In the genomic region with DNA sequence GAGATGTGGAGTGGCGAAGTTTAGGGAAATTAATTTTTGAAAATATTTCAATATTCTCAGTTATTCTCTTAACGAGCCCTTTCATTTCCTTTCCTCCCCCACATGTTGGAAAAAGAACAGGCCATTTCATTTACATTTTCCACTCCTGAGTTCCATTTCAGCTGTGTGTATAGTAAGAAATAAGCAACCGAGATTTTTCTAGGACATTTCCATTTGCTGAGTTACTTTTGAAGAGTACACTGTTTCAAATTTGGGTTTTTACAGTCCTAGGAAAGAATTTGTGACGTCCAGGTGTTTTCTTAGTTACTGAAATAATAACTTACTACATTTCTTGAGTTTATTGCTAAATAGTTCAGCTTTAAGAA, we compare ENCODE assay signal across 8 cellular contexts. TPM values are rescaled to one million over a fixed set of nuclear protein-coding genes. Genes with fewer than 3 reads are reported as not detected.
DNase-seq lines count a peak whose midpoint lies in the region; ATAC-seq and TF ChIP-seq lines count a peak whose summit lies in the region.

No MANE protein-coding gene starts in this region.

- H3K4me3 ChIP-seq in body of pancreas (peak overlapping the region; percentile 47 to 88), lung (peak overlapping the region; percentile 78), upper lobe of left lung (peak overlapping the region; percentile 59 to 94 (median 91))

- peak overlapping the region; percentile 98 for H3K27ac Mint-ChIP-seq in activated naive CD4-positive, alpha-beta T cell treated with anti-CD3 and anti-CD28 coated beads, Interleukin-2, amount 10 ng/mL, durations not matched to agents 7 days and 5 days

- H3K4me1 Mint-ChIP-seq in activated naive CD4-positive, alpha-beta T cell treated with anti-CD3 and anti-CD28 coated beads, Interleukin-2, amount 10 ng/mL, durations not matched to agents 7 days and 5 days: peaks cover 51% of the 10 kb centered on the region

- H3K27me3 Mint-ChIP-seq in activated naive CD4-positive, alpha-beta T cell treated with anti-CD3 and anti-CD28 coated beads, Interleukin-2, amount 10 ng/mL, durations not matched to agents 7 days and 5 days: peaks cover 5% of the 10 kb centered on the region

- H3K4me3 Mint-ChIP-seq in activated naive CD4-positive, alpha-beta T cell treated with anti-CD3 and anti-CD28 coated beads, Interleukin-2, amount 10 ng/mL, durations not matched to agents 7 days and 5 days: peak overlapping the region; percentile 94

- peaks cover 31% of the 10 kb centered on the region for H3K4me1 ChIP-seq in body of pancreas
- peaks cover 2 to 21% of the 10 kb centered on the region in 2 donors for H3K4me1 ChIP-seq in lung (ENCODE audit: control insufficient read depth in 2 of 2, insufficient read depth in 2 of 2, low read length in 2 of 2)
- peaks cover 25 to 46% (median 41%) of the 10 kb centered on the region in 4 donors for H3K4me1 ChIP-seq in upper lobe of left lung

- CTCF ChIA-PET in activated naive CD4-positive, alpha-beta T cell treated with anti-CD3 and anti-CD28 coated beads, Interleukin-2, amount 10 ng/mL, durations not matched to agents 7 days and 5 days (lab: Charles Lee): interaction anchor here (1.1 to 1.2 kb wide), 2 partner anchors 11 to 46 kb away, joined by 3 read pairs; no protein-coding TSS in a partner anchor

- peaks cover 33% of the 10 kb centered on the region for H3K36me3 Mint-ChIP-seq in activated naive CD4-positive, alpha-beta T cell treated with anti-CD3 and anti-CD28 coated beads, Interleukin-2, amount 10 ng/mL, durations not matched to agents 7 days and 5 days

- TF ChIP-seq CTCF in body of pancreas (IDR thresholded peaks at IDR 0.05) (peak in 1 of 7 experiments; percentile 2), lung (IDR thresholded peaks at IDR 0.05; ENCODE audit: control extremely low read depth, extremely low read depth) (no peak), upper lobe of left lung (IDR thresholded peaks at IDR 0.05) (no peak)

- DNase-seq in activated naive CD4-positive, alpha-beta T cell treated with anti-CD3 and anti-CD28 coated beads, Interleukin-2, amount 10 ng/mL, durations not matched to agents 7 days and 5 days: no peak
- DNase-seq in activated naive CD4-positive, alpha-beta T cell treated with Interleukin-2 at 50 U/mL for 16 hours: no peak
- DNase-seq in body of pancreas: no peak
- no peak for DNase-seq in lung (ENCODE audit: low spot score)
- no peak for DNase-seq in upper lobe of left lung
- DNase-seq in 8988T: no peak
- no peak for DNase-seq in HuH-7 (ENCODE audit: low spot score)

- WGBS in body of pancreas, 2 donors: 1% methylated on average over 4 of the region's 4 CpGs
- 0% methylated on average over 4 of the region's 4 CpGs for WGBS in lung, 2 donors
- 2% methylated on average over 4 of the region's 4 CpGs for WGBS in upper lobe of left lung, 2 donors

- TF ChIP-seq EP300 in upper lobe of left lung (IDR thresholded peaks at IDR 0.05): no peak

- TF ChIP-seq POLR2A in body of pancreas (IDR thresholded peaks at IDR 0.05) (no peak), upper lobe of left lung (IDR thresholded peaks at IDR 0.05) (no peak)

- intact Hi-C loops in body of pancreas (cut with DNase I): loop anchor here (10.0 kb wide), 1 partner anchor 107 kb away; the partner anchor contains the start of gene HERPUD2

- peak overlapping the region; percentile 91 to 97 (median 93) for H3K27ac ChIP-seq in body of pancreas
- H3K27ac ChIP-seq in lung (ENCODE audit: low read depth in 1 of 2, low read length in 1 of 2): peak overlapping the region; percentile 98 to 99
- H3K27ac ChIP-seq in upper lobe of left lung: peak overlapping the region; percentile 97 to 100 (median 98)

- H3K9me3 Mint-ChIP-seq in activated naive CD4-positive, alpha-beta T cell treated with anti-CD3 and anti-CD28 coated beads, Interleukin-2, amount 10 ng/mL, durations not matched to agents 7 days and 5 days: no peaks in the 10 kb centered on the region

- H3K36me3 ChIP-seq in body of pancreas (replicated peaks in 1 of 2; ENCODE audit: insufficient read depth in 1 of 2, low read depth in 2 of 2) (no peaks in the 10 kb centered on the region), lung (ENCODE audit: control insufficient read depth in 2 of 2, insufficient read depth in 2 of 2, low read length in 2 of 2) (no peaks in the 10 kb centered on the region), upper lobe of left lung (no peaks in the 10 kb centered on the region)

- H3K27me3 ChIP-seq in body of pancreas (no peaks in the 10 kb centered on the region), lung (ENCODE audit: control insufficient read depth, insufficient read depth) (no peaks in the 10 kb centered on the region), upper lobe of left lung (no peaks in the 10 kb centered on the region)

- no peaks in the 10 kb centered on the region for H3K9me3 ChIP-seq in body of pancreas
- H3K9me3 ChIP-seq in lung (ENCODE audit: control insufficient read depth in 2 of 2, insufficient read depth in 1 of 2, low read length in 1 of 2): no peaks in the 10 kb centered on the region
- no peaks in the 10 kb centered on the region for H3K9me3 ChIP-seq in upper lobe of left lung

- ATAC-seq in body of pancreas (no peak), lung (ENCODE audit: insufficient read depth, low FRiP score) (no peak), upper lobe of left lung (ENCODE audit: low FRiP score in 2 of 2) (no peak), HG02763 (IDR thresholded peaks at IDR 0.05; ENCODE audit: unreplicated experiment) (no peak)

RNA-seq across cellular contexts. Expression of gene SEPTIN7, which starts 1.2 kb away (rescaled TPM):
- total RNA-seq in body of pancreas (10 to 100 TPM; 23.1 to 56.3 TPM), lung (100 to 1,000 TPM; 130 to 296 TPM), upper lobe of left lung (100 to 1,000 TPM in 5 of 6 donors, 10 to 100 TPM in 1; 47.1 to 215 (median 142) TPM)
- 100 to 1,000 TPM; 101 to 133 TPM for polyA plus RNA-seq in lung
